28 cellular contexts compared by ENCODE assay signal in genomic region chr12:108198043-108198442, GRCh38.
"Had no signal": no experiment of that assay in that cellular context is flagged by ENCODE, and none has a peak within 500 bp of the region (broad histone marks: within the 10 kb centered on the region; RNA-seq: fewer than 3 reads in every experiment).

No MANE protein-coding gene starts in this region.

- H3K4me1 ChIP-seq: esophagus squamous epithelium, right atrium auricular region, stomach, tibial artery, upper lobe of right lung had no signal

- H2AFZ ChIP-seq: parathyroid adenoma had no signal

- H3K27me3 ChIP-seq: esophagus squamous epithelium, right atrium auricular region, tibial artery had no signal

- H3K27ac ChIP-seq: epithelial cell of prostate, esophagus squamous epithelium, parathyroid adenoma, right atrium auricular region, stomach, tibial artery, upper lobe of right lung had no signal

- H3K36me3 Mint-ChIP-seq: activated CD8-positive, alpha-beta memory T cell treated with anti-CD3 and anti-CD28 coated beads, Interleukin-2, amount 10 ng/mL, durations not matched to agents 7 days and 5 days; activated naive CD4-positive, alpha-beta T cell treated with anti-CD3 and anti-CD28 coated beads, Interleukin-2, amount 50 U/mL, for 24 hours; naive thymus-derived CD4-positive, alpha-beta T cell; stimulated activated naive B cell treated with anti-CD40 and anti-IgM and Interleukin-4, amounts not matched to agents 10 μg/mL and 1 μg/mL and 100 μg/mL, for 72 hours had no signal

- H3K9me3 Mint-ChIP-seq: activated CD4-positive, alpha-beta memory T cell treated with anti-CD3 and anti-CD28 coated beads, Interleukin-2, amount 10 ng/mL, durations not matched to agents 7 days and 5 days; activated CD4-positive, alpha-beta T cell treated with anti-CD3 and anti-CD28 coated beads, Interleukin-2, amount 10 ng/mL, durations not matched to agents 7 days and 5 days; activated naive CD4-positive, alpha-beta T cell treated with anti-CD3 and anti-CD28 coated beads, Interleukin-2, amount 50 U/mL, for 24 hours; activated T-helper 2 cell treated with anti-CD3 and anti-CD28 coated beads, Interferon-gamma antibody, Interleukin-2, Interleukin-4, amounts not matched to agents 10 μg/mL and 5 μg/mL and 100 μg/mL, durations not matched to agents 14 hours and 24 hours and 36 hours; neural crest cell had no signal

- H3K9me3 ChIP-seq: esophagus squamous epithelium, upper lobe of right lung had no signal

- H3K27ac Mint-ChIP-seq: activated CD4-positive, alpha-beta memory T cell treated with anti-CD3 and anti-CD28 coated beads, Interleukin-2, amount 10 ng/mL, durations not matched to agents 7 days and 5 days; activated CD4-positive, alpha-beta T cell treated with anti-CD3 and anti-CD28 coated beads, Interleukin-2, amount 10 ng/mL, durations not matched to agents 7 days and 5 days; activated CD8-positive, alpha-beta memory T cell treated with anti-CD3 and anti-CD28 coated beads, Interleukin-2, amount 10 ng/mL, durations not matched to agents 7 days and 5 days; activated naive CD4-positive, alpha-beta T cell treated with anti-CD3 and anti-CD28 coated beads, Interleukin-2, amount 50 U/mL, for 24 hours; activated T-helper 2 cell treated with anti-CD3 and anti-CD28 coated beads, Interferon-gamma antibody, Interleukin-2, Interleukin-4, amounts not matched to agents 10 μg/mL and 5 μg/mL and 100 μg/mL, durations not matched to agents 14 hours and 24 hours and 36 hours; naive thymus-derived CD4-positive, alpha-beta T cell; stimulated activated naive B cell treated with anti-CD40 and anti-IgM and Interleukin-4, amounts not matched to agents 10 μg/mL and 1 μg/mL and 100 μg/mL, for 72 hours; T-helper 17 cell had no signal

- H3K4me3 ChIP-seq: esophagus squamous epithelium, right atrium auricular region, stomach, tibial artery, upper lobe of right lung had no signal

- H3K79me2 ChIP-seq: parathyroid adenoma had no signal

- H3K9ac ChIP-seq: parathyroid adenoma had no signal

- ATAC-seq: activated CD8-positive, alpha-beta memory T cell treated with anti-CD3 and anti-CD28 coated beads, Interleukin-2, amount 10 ng/mL, durations not matched to agents 7 days and 5 days; left cardiac atrium; naive thymus-derived CD4-positive, alpha-beta T cell; stimulated activated naive B cell treated with anti-CD40 and anti-IgM and Interleukin-4, amounts not matched to agents 10 μg/mL and 1 μg/mL and 100 μg/mL, for 72 hours; T-helper 17 cell; upper lobe of right lung had no signal

- H3K4me1 Mint-ChIP-seq: activated CD4-positive, alpha-beta memory T cell treated with anti-CD3 and anti-CD28 coated beads, Interleukin-2, amount 10 ng/mL, durations not matched to agents 7 days and 5 days; activated CD4-positive, alpha-beta T cell treated with anti-CD3 and anti-CD28 coated beads, Interleukin-2, amount 10 ng/mL, durations not matched to agents 7 days and 5 days; activated CD8-positive, alpha-beta memory T cell treated with anti-CD3 and anti-CD28 coated beads, Interleukin-2, amount 10 ng/mL, durations not matched to agents 7 days and 5 days; activated naive CD4-positive, alpha-beta T cell treated with anti-CD3 and anti-CD28 coated beads, Interleukin-2, amount 50 U/mL, for 24 hours; neural crest cell; T-helper 17 cell had no signal

- H3K4me3 Mint-ChIP-seq: activated CD4-positive, alpha-beta memory T cell treated with anti-CD3 and anti-CD28 coated beads, Interleukin-2, amount 10 ng/mL, durations not matched to agents 7 days and 5 days; activated CD4-positive, alpha-beta T cell treated with anti-CD3 and anti-CD28 coated beads, Interleukin-2, amount 10 ng/mL, durations not matched to agents 7 days and 5 days; activated CD8-positive, alpha-beta memory T cell treated with anti-CD3 and anti-CD28 coated beads, Interleukin-2, amount 10 ng/mL, durations not matched to agents 7 days and 5 days; activated naive CD4-positive, alpha-beta T cell treated with anti-CD3 and anti-CD28 coated beads, Interleukin-2, amount 50 U/mL, for 24 hours; naive thymus-derived CD4-positive, alpha-beta T cell; neural crest cell; stimulated activated naive B cell treated with anti-CD40 and anti-IgM and Interleukin-4, amounts not matched to agents 10 μg/mL and 1 μg/mL and 100 μg/mL, for 72 hours; T-helper 17 cell had no signal

- DNase-seq: activated CD4-positive, alpha-beta memory T cell treated with anti-CD3 and anti-CD28 coated beads, Interleukin-2, amount 10 ng/mL, durations not matched to agents 7 days and 5 days; activated CD4-positive, alpha-beta T cell treated with anti-CD3 and anti-CD28 coated beads for 1 hour; activated CD4-positive, alpha-beta T cell treated with anti-CD3 and anti-CD28 coated beads, Interleukin-2, amount 10 ng/mL, durations not matched to agents 7 days and 5 days; activated CD8-positive, alpha-beta memory T cell treated with anti-CD3 and anti-CD28 coated beads, Interleukin-2, amount 10 ng/mL, durations not matched to agents 7 days and 5 days; activated T-cell treated with anti-CD3 and anti-CD28 coated beads, Interleukin-2, amount 50 U/mL, for 48 hours; anterior cingulate cortex; dermis blood vessel endothelial cell; effector CD4-positive, alpha-beta T cell; esophagus squamous epithelium; left cardiac atrium; mammary epithelial cell; midbrain; naive thymus-derived CD4-positive, alpha-beta T cell; occipital lobe; stimulated activated CD4-positive, alpha-beta T cell treated with anti-CD3 and anti-CD28 coated beads, Interleukin-15, amount 100 ng/mL, for 24 hours; stimulated activated CD4-positive, alpha-beta T cell treated with anti-CD3 and anti-CD28 coated beads, Interleukin-2, amount 100 ng/mL, for 24 hours; stimulated activated naive B cell treated with anti-CD40 and anti-IgM and Interleukin-4, amounts not matched to agents 10 μg/mL and 1 μg/mL and 100 μg/mL, for 72 hours; stomach; T-helper 17 cell; T1000; tibial artery; upper lobe of right lung had no signal

- H3K36me3 ChIP-seq: esophagus squamous epithelium, right atrium auricular region, tibial artery, upper lobe of right lung had no signal

- H3K27me3 Mint-ChIP-seq: activated CD4-positive, alpha-beta memory T cell treated with anti-CD3 and anti-CD28 coated beads, Interleukin-2, amount 10 ng/mL, durations not matched to agents 7 days and 5 days; activated CD4-positive, alpha-beta T cell treated with anti-CD3 and anti-CD28 coated beads, Interleukin-2, amount 10 ng/mL, durations not matched to agents 7 days and 5 days; activated CD8-positive, alpha-beta memory T cell treated with anti-CD3 and anti-CD28 coated beads, Interleukin-2, amount 10 ng/mL, durations not matched to agents 7 days and 5 days had no signal
